ENCODE assay signal across 33 cellular contexts in genomic region chr19:32576790-32577189, GRCh38.
"Had no signal": no experiment of that assay in that cellular context is flagged by ENCODE, and none has a peak within 500 bp of the region (broad histone marks: within the 10 kb centered on the region; RNA-seq: fewer than 3 reads in every experiment).

No MANE protein-coding gene starts in this region.

- H3K27ac ChIP-seq: adrenal gland, ascending aorta, body of pancreas, brain microvascular endothelial cell, breast epithelium, cardiac muscle cell had no signal

- H3K4me3 ChIP-seq: adrenal gland, ascending aorta, body of pancreas, breast epithelium, cardiac muscle cell had no signal

- H3K36me3 ChIP-seq: adrenal gland, ascending aorta, brain microvascular endothelial cell, breast epithelium, cardiac muscle cell had no signal

- H3K4me1 ChIP-seq: adrenal gland, breast epithelium had no signal

- FAIRE-seq: astrocyte, bronchial epithelial cell had no signal

- DNase-seq: activated effector memory CD4-positive, alpha-beta T cell treated with anti-CD3 and anti-CD28 coated beads, Interleukin-2, amount 50 U/mL, for 16 hours; activated effector memory CD4-positive, alpha-beta T cell treated with Interleukin-2 at 50 U/mL for 16 hours; activated gamma-delta T cell; activated gamma-delta T cell treated with Interleukin-2 at 50 U/mL for 16 hours; activated naive CD4-positive, alpha-beta T cell; activated naive CD4-positive, alpha-beta T cell treated with anti-CD3 and anti-CD28 coated beads for 36 hours; activated naive CD4-positive, alpha-beta T cell treated with anti-CD3 and anti-CD28 coated beads, Interleukin-2, amount 10 ng/mL, durations not matched to agents 7 days and 5 days; activated naive CD4-positive, alpha-beta T cell treated with anti-CD3 and anti-CD28 coated beads, Interleukin-2, amount 50 U/mL, for 16 hours; activated naive CD4-positive, alpha-beta T cell treated with Interleukin-2 at 50 U/mL for 16 hours; activated naive CD8-positive, alpha-beta T cell treated with anti-CD3 and anti-CD28 coated beads for 36 hours; activated naive CD8-positive, alpha-beta T cell treated with anti-CD3 and anti-CD28 coated beads, Interleukin-2, amount 10 ng/mL, durations not matched to agents 7 days and 5 days; activated naive CD8-positive, alpha-beta T cell treated with anti-CD3 and anti-CD28 coated beads, Interleukin-2, amount 50 U/mL, for 24 hours; activated T-cell treated with anti-CD3 and anti-CD28 coated beads, Interleukin-2, amount 50 U/mL, for 24 hours; activated T-cell treated with anti-CD3 and anti-CD28 coated beads, Interleukin-2, amount 50 U/mL, for 4 hours; activated T-cell treated with anti-CD3 and anti-CD28 coated beads, Interleukin-2, amount 50 U/mL, for 48 hours; activated T-cell treated with anti-CD3 and anti-CD28 coated beads, Interleukin-2, amount 50 U/mL, for 72 hours; adrenal gland; amniotic stem cell; amygdala; anterior cingulate cortex; aorta; body of pancreas; brain microvascular endothelial cell; caudate nucleus; central memory CD4-positive, alpha-beta T cell; cerebellar nuclear complex had no signal

- ATAC-seq: activated naive CD4-positive, alpha-beta T cell treated with anti-CD3 and anti-CD28 coated beads, Interleukin-2, amount 50 U/mL, for 72 hours; activated naive CD8-positive, alpha-beta T cell treated with anti-CD3 and anti-CD28 coated beads, Interleukin-2, amount 50 U/mL, for 24 hours; activated T-cell treated with anti-CD3 and anti-CD28 coated beads, Interleukin-2, amount 50 U/mL, for 4 hours; activated T-cell treated with anti-CD3 and anti-CD28 coated beads, Interleukin-2, amount 50 U/mL, for 72 hours; activated T-helper 17 cell treated with anti-CD3 and anti-CD28 coated beads, Interleukin-2, amount 50 U/mL, for 72 hours; body of pancreas had no signal

- H3K27me3 ChIP-seq: adrenal gland, ascending aorta, body of pancreas, brain microvascular endothelial cell, breast epithelium had no signal

- H3K9me3 ChIP-seq: adrenal gland, ascending aorta, body of pancreas, breast epithelium had no signal
